In genomic region chr2:174336403-174337336, GRCh38 we compare ENCODE assay signal across 2 cellular contexts.
TF ChIP-seq lines count a peak whose summit lies in the region.

No MANE protein-coding gene starts in this region.

TF ChIP-seq in A549, 52 proteins besides CTCF, POLR2A, EP300 and RAD21 (continued from another document):
- TF ChIP-seq ZFP36 (IDR thresholded peaks at IDR 0.05; ENCODE audit: borderline replicate concordance, partially characterized antibody) (no peak), GATA3 (IDR thresholded peaks at IDR 0.05; ENCODE audit: borderline replicate concordance) (no peak; the same call in 1 of the 2 replicates), FOXS1 (CRISPR knock-in tag; IDR thresholded peaks at IDR 0.05) (no peak), NPAS2 (CRISPR knock-in tag; IDR thresholded peaks at IDR 0.05; ENCODE audit: borderline replicate concordance) (no peak)
- TF ChIP-seq, protein P1, sequence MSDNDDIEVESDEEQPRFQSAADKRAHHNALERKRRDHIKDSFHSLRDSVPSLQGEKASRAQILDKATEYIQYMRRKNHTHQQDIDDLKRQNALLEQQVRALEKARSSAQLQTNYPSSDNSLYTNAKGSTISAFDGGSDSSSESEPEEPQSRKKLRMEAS (IDR thresholded peaks at IDR 0.05), result peak; percentile 81

TF ChIP-seq in H1, 55 proteins besides CTCF, POLR2A, EP300 and RAD21 (continued from another document):
- TF ChIP-seq USF2 (IDR thresholded peaks at IDR 0.05; ENCODE audit: low read length), result no peak
- peak; percentile 87 for TF ChIP-seq RNF2 (IDR thresholded peaks at IDR 0.05; ENCODE audit: borderline replicate concordance, low read depth, low read length, missing control alignments, poor library complexity, severe bottlenecking)
- no peak for TF ChIP-seq POLR2AphosphoS5 (IDR thresholded peaks at IDR 0.05; ENCODE audit: low read depth, low read length)
- no peak for TF ChIP-seq GABPA (IDR thresholded peaks at IDR 0.05; ENCODE audit: borderline replicate concordance, insufficient read depth, low read length)
- TF ChIP-seq CBX5 (IDR thresholded peaks at IDR 0.05; ENCODE audit: low read depth, low read length), result no peak
